ENCODE assay signal across 8 cellular contexts in the genomic region with DNA sequence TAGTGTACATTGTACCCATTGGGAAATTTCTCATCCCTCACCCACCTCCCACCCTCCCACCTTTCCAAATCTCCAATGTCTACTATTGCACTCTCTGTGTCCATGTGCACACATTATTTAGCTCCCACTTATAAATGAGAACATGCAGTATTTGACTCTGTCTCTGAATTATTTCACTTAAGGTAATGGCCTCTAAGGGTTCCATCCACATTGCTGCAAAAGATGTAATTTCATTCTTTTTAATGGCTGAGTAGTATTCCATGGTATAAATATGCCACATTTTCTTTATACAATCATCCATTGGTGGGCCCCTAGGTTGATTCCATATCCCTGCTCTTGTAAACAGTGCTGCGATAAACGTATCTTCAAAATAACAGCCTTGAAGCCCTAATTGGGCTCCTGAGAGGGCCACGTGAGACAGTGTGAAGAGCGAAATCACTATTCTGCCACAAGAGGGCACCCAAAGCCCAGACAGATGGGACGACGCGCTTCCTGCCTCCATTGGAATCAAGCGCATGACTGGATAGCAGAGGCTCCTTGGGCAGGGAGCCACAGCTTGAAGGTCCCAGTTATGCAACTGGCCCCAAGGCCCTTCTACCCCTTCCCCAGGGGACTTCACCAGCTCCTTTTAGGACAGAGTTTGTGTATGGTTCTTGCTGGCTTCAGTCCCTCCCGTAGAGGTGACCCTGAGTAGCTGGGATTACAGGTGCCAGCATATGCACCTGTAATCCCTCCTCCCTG. TPM values are rescaled to one million over a fixed set of nuclear protein-coding genes. Genes with fewer than 3 reads are reported as not detected.
DNase-seq lines count a peak whose midpoint lies in the region; ATAC-seq and TF ChIP-seq lines count a peak whose summit lies in the region.

No MANE protein-coding gene starts in this region.

- BruUV-seq in IMR-90 (replicated peaks; lab: Mats Ljungman, UMichigan): no TSS peak

- TF ChIP-seq RAD21 in IMR-90 (IDR thresholded peaks at IDR 0.05; ENCODE audit: low read length): peak; percentile 97

- no peak overlapping the region for H2BK5ac ChIP-seq in IMR-90 (ENCODE audit: low read depth, low read length, poor library complexity, severe bottlenecking)

- no peaks in the 10 kb centered on the region for H3K4me1 ChIP-seq in IMR-90 (ENCODE audit: control insufficient read depth, insufficient read depth, low read length)

- H3K4me3 ChIP-seq in IMR-90 (ENCODE audit: insufficient read depth, low read depth, low read length): no peak overlapping the region

- TF ChIP-seq CTCF in GM12874 (IDR thresholded peaks at IDR 0.05; ENCODE audit: insufficient read depth, low read depth, low read length): peak; percentile 76
- TF ChIP-seq CTCF in IMR-90 (conservative IDR thresholded peaks at IDR 0.05; ENCODE audit: low read depth, low read length): peak; percentile 96
- peak; percentile 80 for TF ChIP-seq CTCF in activated CD8-positive, alpha-beta T cell treated with anti-CD3 and anti-CD28 coated beads for 36 hours (IDR thresholded peaks at IDR 0.05)

- H4K91ac ChIP-seq in IMR-90 (ENCODE audit: insufficient read depth, low read depth, low read length): no peak overlapping the region

- no peak overlapping the region for H2BK20ac ChIP-seq in IMR-90 (ENCODE audit: low read depth, low read length)

- intact Hi-C loops in IMR-90 (cut with micrococcal nuclease): loop anchor here (1.0 to 2.0 kb wide), 6 partner anchors 42 to 133 kb away; a partner anchor contains a TSS
- intact Hi-C loops in activated CD8-positive, alpha-beta T cell treated with anti-CD3 and anti-CD28 coated beads for 36 hours (cut with micrococcal nuclease): loop anchor here (1.0 to 10.0 kb wide), 2 partner anchors 42 to 89 kb away; no protein-coding TSS in a partner anchor

- peak overlapping the region; percentile 50 for H3K4me3 Mint-ChIP-seq in activated CD8-positive, alpha-beta T cell treated with anti-CD3 and anti-CD28 coated beads for 36 hours
- H3K4me3 Mint-ChIP-seq in effector memory CD8-positive, alpha-beta T cell: no peak overlapping the region

- in situ Hi-C loops in IMR-90 (cut with MboI; ENCODE audit: low sequenced_read_pairs): loop anchor here (5.0 kb wide), 2 partner anchors 39 to 119 kb away; no protein-coding TSS in a partner anchor

- H3K27me3 ChIP-seq in IMR-90 (ENCODE audit: control insufficient read depth, insufficient read depth, low read length): no peaks in the 10 kb centered on the region

- peak overlapping the region; percentile 16 for H2AFZ ChIP-seq in IMR-90 (replicated peaks; ENCODE audit: low read length, poor library complexity)

- no peaks in the 10 kb centered on the region for H3K36me3 ChIP-seq in IMR-90 (ENCODE audit: control insufficient read depth, insufficient read depth, low read length)

- H3K79me1 ChIP-seq in IMR-90 (ENCODE audit: low read depth in 1 of 2, low read length in 2 of 2): no peaks in the 10 kb centered on the region

- no peaks in the 10 kb centered on the region for H3K9me3 ChIP-seq in IMR-90 (ENCODE audit: control insufficient read depth, insufficient read depth, low read length)

- POLR2A ChIA-PET in IMR-90 (lab: Charles Lee; ENCODE audit: unreplicated experiment): interaction anchor here (0.6 kb wide), 1 partner anchor 160 kb away, joined by 3 read pairs; no protein-coding TSS in a partner anchor
- POLR2A ChIA-PET in activated CD8-positive, alpha-beta T cell treated with anti-CD3 and anti-CD28 coated beads for 36 hours (lab: Charles Lee): interaction anchor here (0.9 to 8.0 kb wide), 10 partner anchors 9 to 114 kb away, joined by 3 to 104 read pairs (median 29); a partner anchor contains a TSS

- H2BK120ac ChIP-seq in IMR-90 (ENCODE audit: low read depth, low read length): no peak overlapping the region

- H3K4me2 ChIP-seq in IMR-90 (ENCODE audit: low read depth, low read length): no peak overlapping the region

- CTCF ChIA-PET in IMR-90 (lab: Yijun Ruan, JAX): interaction anchor here (0.6 to 1.4 kb wide), 6 partner anchors 42 to 385 kb away, joined by 3 to 8 read pairs (median 3); no protein-coding TSS in a partner anchor
- CTCF ChIA-PET in activated CD8-positive, alpha-beta T cell treated with anti-CD3 and anti-CD28 coated beads for 36 hours (lab: Charles Lee): interaction anchor here (0.6 to 8.2 kb wide), 30 partner anchors 9 to 135 kb away, joined by 3 to 145 read pairs (median 4); a partner anchor contains a TSS

- H3K27ac ChIP-seq in IMR-90 (ENCODE audit: insufficient read depth, low read length): no peak overlapping the region

- H4K5ac ChIP-seq in IMR-90 (ENCODE audit: low read depth, low read length): no peak overlapping the region

- no peak overlapping the region for H3K14ac ChIP-seq in IMR-90 (replicated peaks; ENCODE audit: low read depth, low read length)

- H3K36me3 Mint-ChIP-seq in activated CD8-positive, alpha-beta T cell treated with anti-CD3 and anti-CD28 coated beads for 36 hours (ENCODE audit: low read depth): no peaks in the 10 kb centered on the region
- peaks cover 22% of the 10 kb centered on the region for H3K36me3 Mint-ChIP-seq in effector memory CD8-positive, alpha-beta T cell (ENCODE audit: insufficient read depth)

- peaks cover 7% of the 10 kb centered on the region; the same call in 1 of the 2 replicates for H3K9me1 ChIP-seq in IMR-90 (ENCODE audit: insufficient read depth, low read length)

- H3K27me3 Mint-ChIP-seq in activated CD8-positive, alpha-beta T cell treated with anti-CD3 and anti-CD28 coated beads for 36 hours: no peaks in the 10 kb centered on the region
- no peaks in the 10 kb centered on the region for H3K27me3 Mint-ChIP-seq in effector memory CD8-positive, alpha-beta T cell

- H3K9ac ChIP-seq in IMR-90 (ENCODE audit: low read depth, low read length): no peak overlapping the region

- no peaks in the 10 kb centered on the region for H3K9me3 Mint-ChIP-seq in activated CD8-positive, alpha-beta T cell treated with anti-CD3 and anti-CD28 coated beads for 36 hours
- H3K9me3 Mint-ChIP-seq in effector memory CD8-positive, alpha-beta T cell: no peaks in the 10 kb centered on the region

- dilution Hi-C loops in IMR-90 (cut with HindIII; ENCODE audit: low sequenced_read_pairs, unreplicated experiment): no loop called here

- no peaks in the 10 kb centered on the region for H4K20me1 ChIP-seq in IMR-90 (ENCODE audit: insufficient read depth, low read length)

- peaks cover 46% of the 10 kb centered on the region for H3K4me1 Mint-ChIP-seq in activated CD8-positive, alpha-beta T cell treated with anti-CD3 and anti-CD28 coated beads for 36 hours (ENCODE audit: low read depth)
- peaks cover 25 to 27% of the 10 kb centered on the region in 2 donors for H3K4me1 Mint-ChIP-seq in effector memory CD8-positive, alpha-beta T cell (ENCODE audit: low read depth in 2 of 2)

- H3K27ac Mint-ChIP-seq in activated CD8-positive, alpha-beta T cell treated with anti-CD3 and anti-CD28 coated beads for 36 hours: peak overlapping the region; percentile 93
- peak overlapping the region; percentile 16 to 35 for H3K27ac Mint-ChIP-seq in effector memory CD8-positive, alpha-beta T cell

- ATAC-seq in IMR-90 (ENCODE audit: low read depth) (peak; percentile 99), GM21529 (IDR thresholded peaks at IDR 0.05; ENCODE audit: unreplicated experiment) (no peak)
- peak; percentile 55 for ATAC-seq in activated CD8-positive, alpha-beta T cell treated with anti-CD3 and anti-CD28 coated beads for 36 hours
- peak; percentile 83 for ATAC-seq in effector memory CD8-positive, alpha-beta T cell (replicated peaks)

- 7% methylated on average over 5 of the region's 9 CpGs; no CpG with 5 or more reads in 1 of the 2 experiments for WGBS in IMR-90 (ENCODE audit: extremely low coverage in 2 of 2, insufficient read length in 1 of 2), 2 experiments

- no peak overlapping the region for H3K4ac ChIP-seq in IMR-90 (ENCODE audit: low read depth, low read length)

- H3K56ac ChIP-seq in IMR-90 (ENCODE audit: extremely low read depth, insufficient read depth, low read length): no peak overlapping the region

- DNase-seq in IMR-90: peak; percentile 90
- peak; percentile 76 for DNase-seq in NOMO-1 treated with dmso at 0.1 percent for 144 hours (lab: John Stamatoyannopoulos, UW; ENCODE audit: unreplicated experiment)
- peak; percentile 87 for DNase-seq in activated CD8-positive, alpha-beta T cell treated with anti-CD3 and anti-CD28 coated beads for 36 hours
- DNase-seq in effector memory CD8-positive, alpha-beta T cell: peak; percentile 70 to 77 (median 74)
- DNase-seq in medulla oblongata (ENCODE audit: extremely low spot score): peak; percentile 97
- peak; percentile 46 for DNase-seq in stimulated activated CD8-positive, alpha-beta memory T cell treated with anti-CD3 and anti-CD28 coated beads, Interleukin-4, amount 100 ng/mL, for 24 hours (ENCODE audit: low read depth)

- peak overlapping the region; percentile 1 for H2AK9ac ChIP-seq in IMR-90 (replicated peaks; ENCODE audit: low read depth, low read length, poor library complexity)

- no peak overlapping the region for H2BK15ac ChIP-seq in IMR-90 (ENCODE audit: low read depth, low read length)

- H3K23ac ChIP-seq in IMR-90 (ENCODE audit: low read depth, low read length): no peak overlapping the region

- H2AK5ac ChIP-seq in IMR-90 (ENCODE audit: low read depth, low read length): no peak overlapping the region

- no peak overlapping the region for H3K18ac ChIP-seq in IMR-90 (ENCODE audit: low read depth, low read length)

- peak; percentile 54; the same call in 1 of the 2 replicates for TF ChIP-seq POLR2A in IMR-90 (IDR thresholded peaks at IDR 0.05; ENCODE audit: low read depth, low read length)

- 0 out of 4 replicates have a peak overlapping the region, but pooled peaks of 1 of the 2 experiments have one; percentile 3 for H4K8ac ChIP-seq in IMR-90 (ENCODE audit: low read depth in 2 of 2, low read length in 2 of 2)

RNA-seq across cellular contexts. Expression of a gene that starts 21.3 kb away (rescaled TPM):
- total RNA-seq in IMR-90 (2012; rRNA removed): not detected in 2 replicates
- polyA plus RNA-seq in IMR-90 (2012; rRNA removed): 0.07 and 0.10 TPM in 2 replicates
- polyA plus RNA-seq in IMR-90 (2012; cell fraction: cytosol; rRNA removed): 0.05 TPM in 1 of 2 replicates, not detected in the other
- polyA plus RNA-seq in IMR-90 (2012; cell fraction: nucleus; rRNA removed; ENCODE audit: low replicate concordance): 0.07 TPM in 1 of 2 replicates, not detected in the other
- total RNA-seq in activated CD8-positive, alpha-beta T cell treated with anti-CD3 and anti-CD28 coated beads for 36 hours: 100 to 1,000 TPM; 160 to 164 TPM

RNA-seq across cellular contexts. Expression of a gene that starts 28.4 kb away (rescaled TPM):
- total RNA-seq in IMR-90 (2012; rRNA removed): 3.4 and 3.6 TPM in 2 replicates
- 10.4 and 12.1 TPM in 2 replicates for polyA plus RNA-seq in IMR-90 (2012; rRNA removed)
- 8.1 and 14.4 TPM in 2 replicates for polyA plus RNA-seq in IMR-90 (2012; cell fraction: cytosol; rRNA removed)
- 8.3 and 12.8 TPM in 2 replicates for polyA plus RNA-seq in IMR-90 (2012; cell fraction: nucleus; rRNA removed; ENCODE audit: low replicate concordance)
- 10 to 100 TPM; 23.3 to 28.0 TPM for total RNA-seq in activated CD8-positive, alpha-beta T cell treated with anti-CD3 and anti-CD28 coated beads for 36 hours

RNA-seq across cellular contexts. Expression of a gene that starts 39.5 kb away (rescaled TPM):
- total RNA-seq in IMR-90 (2012; rRNA removed): 19.7 and 24.7 TPM in 2 replicates
- polyA plus RNA-seq in IMR-90 (2012; rRNA removed): 62.5 and 66.0 TPM in 2 replicates
- polyA plus RNA-seq in IMR-90 (2012; cell fraction: cytosol; rRNA removed): 71.8 and 82.3 TPM in 2 replicates
- 71.5 and 142 TPM in 2 replicates for polyA plus RNA-seq in IMR-90 (2012; cell fraction: nucleus; rRNA removed; ENCODE audit: low replicate concordance)
- 1 to 10 TPM; 1.5 to 1.6 TPM for total RNA-seq in activated CD8-positive, alpha-beta T cell treated with anti-CD3 and anti-CD28 coated beads for 36 hours

RNA-seq across cellular contexts. Expression of a gene that starts 47.0 kb away (rescaled TPM):
- 7.2 and 7.5 TPM in 2 replicates for total RNA-seq in IMR-90 (2012; rRNA removed)
- polyA plus RNA-seq in IMR-90 (2012; rRNA removed): 21.9 and 23.1 TPM in 2 replicates
- polyA plus RNA-seq in IMR-90 (2012; cell fraction: cytosol; rRNA removed): 10.5 and 21.1 TPM in 2 replicates
- polyA plus RNA-seq in IMR-90 (2012; cell fraction: nucleus; rRNA removed; ENCODE audit: low replicate concordance): 87.7 and 150 TPM in 2 replicates
- total RNA-seq in activated CD8-positive, alpha-beta T cell treated with anti-CD3 and anti-CD28 coated beads for 36 hours: 10 to 100 TPM; 50.0 to 51.2 TPM

RNA-seq across cellular contexts. Expression of a gene that starts 48.1 kb away (rescaled TPM):
- total RNA-seq in IMR-90 (2012; rRNA removed): not detected in 2 replicates
- polyA plus RNA-seq in IMR-90 (2012; rRNA removed): 0.24 and 0.41 TPM in 2 replicates
- polyA plus RNA-seq in IMR-90 (2012; cell fraction: cytosol; rRNA removed): 0.13 and 0.16 TPM in 2 replicates
- polyA plus RNA-seq in IMR-90 (2012; cell fraction: nucleus; rRNA removed; ENCODE audit: low replicate concordance): 0.32 and 1.2 TPM in 2 replicates
- total RNA-seq in activated CD8-positive, alpha-beta T cell treated with anti-CD3 and anti-CD28 coated beads for 36 hours: 1 to 10 TPM; 2.3 to 3.8 TPM

Comparison
In these comparisons a context has a peak if more than half of its experiments do, and no peak if none do; other contexts are left out.
1. DNase-seq: peak in every context shown above with its lines; median percentile 97 in medulla oblongata; 90 in IMR-90; 87 in activated CD8-positive, alpha-beta T cell treated with anti-CD3 and anti-CD28 coated beads for 36 hours; 76 in NOMO-1 treated with dmso at 0.1 percent for 144 hours; 74 in effector memory CD8-positive, alpha-beta T cell; 46 in stimulated activated CD8-positive, alpha-beta memory T cell treated with anti-CD3 and anti-CD28 coated beads, Interleukin-4, amount 100 ng/mL, for 24 hours.
2. RNA of a gene that starts 21.3 kb away (total RNA-seq): 160 to 164 TPM in activated CD8-positive, alpha-beta T cell treated with anti-CD3 and anti-CD28 coated beads for 36 hours; not detected in IMR-90; every median in the first group is over 100 times any median in the second.
3. Peak in every context shown above with its lines, with median percentiles within 50 percentile points of each other: CTCF ChIP-seq.